In genomic region chr9:121440265-121440664, GRCh38 we compare ENCODE assay signal across 10 cellular contexts.
DNase-seq lines count a peak whose midpoint lies in the region; ATAC-seq and TF ChIP-seq lines count a peak whose summit lies in the region.
"Had no signal": no experiment of that assay in that cellular context is flagged by ENCODE, and none has a peak within 500 bp of the region (broad histone marks: within the 10 kb centered on the region; RNA-seq: fewer than 3 reads in every experiment).

No MANE protein-coding gene starts in this region.

- TF ChIP-seq CTCF in HFF-Myc (IDR thresholded peaks at IDR 0.05; ENCODE audit: low read depth, low read length, missing control alignments) (peak; percentile 17), VCaP (conservative IDR thresholded peaks at IDR 0.05) (peak; percentile 74)

- DNase-seq in 8988T, result peak; percentile 33
- no peak for DNase-seq in HFF-Myc (ENCODE audit: extremely low read depth, low read depth)
- peak; percentile 30 for DNase-seq in iPS-NIHi11 (ENCODE audit: low spot score)
- no peak for DNase-seq in activated CD4-positive, CD25-positive, alpha-beta regulatory T cell treated with anti-CD3 and anti-CD28 coated beads, Interleukin-2, amount 50 U/mL, for 72 hours
- no peak for DNase-seq in middle frontal gyrus (ENCODE audit: extremely low spot score, low spot score)
- no peak for DNase-seq in epidermal melanocyte (ENCODE audit: insufficient read length, low spot score)
- DNase-seq: activated T-cell treated with anti-CD3 and anti-CD28 coated beads, Interleukin-2, amount 50 U/mL, for 24 hours; occipital lobe had no signal

- ATAC-seq in GM19035 (IDR thresholded peaks at IDR 0.05; ENCODE audit: unreplicated experiment), result no peak

- no peak overlapping the region for H3K4me3 ChIP-seq in HFF-Myc (replicated peaks; ENCODE audit: low read depth, low read length)

- no peak overlapping the region for H3K27ac ChIP-seq in VCaP

Comparison
In these comparisons a context has a peak if more than half of its experiments do, and no peak if none do; other contexts are left out.
1. DNase-seq: peak in 8988T (single experiment) and iPS-NIHi11 (single experiment); none in HFF-Myc (single experiment), activated CD4-positive, CD25-positive, alpha-beta regulatory T cell treated with anti-CD3 and anti-CD28 coated beads, Interleukin-2, amount 50 U/mL, for 72 hours (single experiment), middle frontal gyrus (single experiment) and epidermal melanocyte (single experiment).